In the genomic region with DNA sequence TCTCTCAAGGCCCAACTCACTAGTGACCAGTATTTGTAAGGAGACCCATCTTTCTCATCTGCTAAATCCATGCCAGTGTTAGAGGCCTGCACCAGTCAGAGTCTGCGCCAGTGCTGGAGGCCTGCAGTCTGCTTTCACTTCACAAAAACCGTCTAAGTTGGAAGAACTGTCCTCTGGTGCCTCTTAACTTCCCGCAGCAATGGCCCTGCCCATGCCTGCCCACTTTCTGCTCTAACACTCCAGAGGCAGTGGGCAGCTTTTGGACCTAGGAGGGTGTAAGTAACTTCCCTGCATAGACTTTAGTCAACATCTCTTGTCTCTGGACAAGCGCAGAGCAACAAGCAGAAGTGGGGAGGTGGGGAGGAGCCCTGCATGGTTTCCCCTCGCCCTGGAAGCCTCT, we compare ENCODE assay signal across 9 cellular contexts.
DNase-seq lines count a peak whose midpoint lies in the region; ATAC-seq and TF ChIP-seq lines count a peak whose summit lies in the region.
"Had no signal": no experiment of that assay in that cellular context is flagged by ENCODE, and none has a peak within 500 bp of the region (broad histone marks: within the 10 kb centered on the region; RNA-seq: fewer than 3 reads in every experiment).

No MANE protein-coding gene starts in this region.

- H3K4me3 Mint-ChIP-seq in IgD-negative memory B cell = peak overlapping the region in 3 of 4 donors; percentile 38 to 85 (median 78)
- peak overlapping the region; percentile 27 for H3K4me3 Mint-ChIP-seq in central memory CD8-positive, alpha-beta T cell

- no peak for ATAC-seq in central memory CD8-positive, alpha-beta T cell (replicated peaks; ENCODE audit: extremely low read depth, poor library complexity, severe bottlenecking)

- no peak overlapping the region for H3K9ac ChIP-seq in parathyroid adenoma

- H3K4me1 ChIP-seq in parathyroid adenoma (peaks cover 16% of the 10 kb centered on the region), HAP-1 (no peaks in the 10 kb centered on the region)

- H3K27me3 ChIP-seq in GM06990 (replicated peaks; ENCODE audit: control insufficient read depth, insufficient read depth, low read length) (no peaks in the 10 kb centered on the region), parathyroid adenoma (ENCODE audit: control insufficient read depth, insufficient read depth, low read length) (no peaks in the 10 kb centered on the region), HAP-1 (ENCODE audit: low read depth) (no peaks in the 10 kb centered on the region)

- H3K79me2 ChIP-seq in parathyroid adenoma = no peaks in the 10 kb centered on the region

- peak overlapping the region; percentile 38 to 91 (median 51) for H3K27ac Mint-ChIP-seq in IgD-negative memory B cell
- H3K27ac Mint-ChIP-seq in central memory CD8-positive, alpha-beta T cell (ENCODE audit: low read depth) = no peak overlapping the region

- H3K9me3 Mint-ChIP-seq in IgD-negative memory B cell = no peaks in the 10 kb centered on the region
- H3K9me3 Mint-ChIP-seq in central memory CD8-positive, alpha-beta T cell = no peaks in the 10 kb centered on the region

- H3K36me3 ChIP-seq in GM06990 (ENCODE audit: control insufficient read depth, insufficient read depth, low read length) = no peaks in the 10 kb centered on the region
- no peaks in the 10 kb centered on the region for H3K36me3 ChIP-seq in parathyroid adenoma (ENCODE audit: control insufficient read depth, insufficient read depth, low read length)
- H3K36me3 ChIP-seq in HAP-1 (replicated peaks) = no peaks in the 10 kb centered on the region

- in situ Hi-C loops in HAP-1 (cut with MboI; ENCODE audit: low sequenced_read_pairs) = no loop called here

- H3K36me3 Mint-ChIP-seq in IgD-negative memory B cell = peaks cover 1% of the 10 kb centered on the region
- peaks cover 2% of the 10 kb centered on the region for H3K36me3 Mint-ChIP-seq in central memory CD8-positive, alpha-beta T cell (ENCODE audit: insufficient read depth)

- DNase-seq in GM06990 (ENCODE audit: extremely low read depth, insufficient read length) (peak; percentile 17), HAP-1 (ENCODE audit: low spot score in 2 of 2) (no peak), putamen (ENCODE audit: low spot score) (no peak), OCI-M2 (lab: John Stamatoyannopoulos, UW; ENCODE audit: unreplicated experiment) (no peak), germinal center (ENCODE audit: low spot score) (no peak)
- DNase-seq in central memory CD8-positive, alpha-beta T cell (ENCODE audit: low spot score in 2 of 2) = no peak
- DNase-seq: SW 1271 had no signal

- H3K9me3 ChIP-seq in parathyroid adenoma (ENCODE audit: control insufficient read depth, low read length) (no peaks in the 10 kb centered on the region), HAP-1 (no peaks in the 10 kb centered on the region)

- no peaks in the 10 kb centered on the region for H3K27me3 Mint-ChIP-seq in IgD-negative memory B cell
- H3K27me3 Mint-ChIP-seq in central memory CD8-positive, alpha-beta T cell = no peaks in the 10 kb centered on the region

- H3K4me1 Mint-ChIP-seq in IgD-negative memory B cell = peaks cover 28 to 38% (median 34%) of the 10 kb centered on the region in 3 donors
- peaks cover 35% of the 10 kb centered on the region for H3K4me1 Mint-ChIP-seq in central memory CD8-positive, alpha-beta T cell

- H2AFZ ChIP-seq in parathyroid adenoma = no peak overlapping the region

- H3K4me3 ChIP-seq in GM06990 (replicated peaks; ENCODE audit: low read depth, low read length) (no peak overlapping the region), parathyroid adenoma (ENCODE audit: low read depth, low read length) (no peak overlapping the region), HAP-1 (no peak overlapping the region)

- TF ChIP-seq CTCF in GM06990 (IDR thresholded peaks at IDR 0.05; ENCODE audit: insufficient read depth, low read length, poor library complexity, severe bottlenecking) = no peak
- no peak for TF ChIP-seq CTCF in parathyroid adenoma (IDR thresholded peaks at IDR 0.05)

- H3K27ac ChIP-seq in parathyroid adenoma = peak overlapping the region; percentile 60

- H3K4me2 ChIP-seq in parathyroid adenoma (ENCODE audit: low read length) = no peak overlapping the region
